ENCODE assay signal across 27 cellular contexts in the genomic region with DNA sequence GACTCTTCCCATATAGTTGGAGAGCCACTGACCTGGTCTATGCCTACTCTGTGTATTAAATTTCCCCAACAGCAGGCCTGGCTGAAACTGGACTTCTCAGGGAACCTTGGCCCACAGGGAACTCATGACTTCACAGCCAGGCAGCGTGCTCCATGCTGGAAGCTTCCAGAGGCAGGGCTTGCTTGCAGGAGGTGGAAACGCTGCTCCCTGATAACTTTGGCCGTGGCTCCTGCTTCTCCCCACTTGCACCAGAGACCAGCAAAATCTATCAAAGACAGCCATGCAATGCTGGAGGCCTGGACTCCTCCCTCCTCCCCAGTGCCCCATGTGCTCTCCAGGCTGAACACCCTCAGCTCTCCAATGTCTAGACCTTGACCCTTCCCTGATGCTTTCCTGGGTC.
"Had no signal": no experiment of that assay in that cellular context is flagged by ENCODE, and none has a peak within 500 bp of the region (broad histone marks: within the 10 kb centered on the region; RNA-seq: fewer than 3 reads in every experiment).

No MANE protein-coding gene starts in this region.

- H3K36me3 Mint-ChIP-seq: activated CD4-positive, alpha-beta memory T cell treated with anti-CD3 and anti-CD28 coated beads for 36 hours; activated naive CD4-positive, alpha-beta T cell treated with anti-CD3 and anti-CD28 coated beads, Interleukin-2, amount 50 U/mL, for 24 hours; activated naive CD8-positive, alpha-beta T cell treated with anti-CD3 and anti-CD28 coated beads, Interleukin-2, amount 10 ng/mL, durations not matched to agents 7 days and 5 days had no signal

- H3K4me1 ChIP-seq: Peyer's patch had no signal

- H3K4me3 ChIP-seq: Peyer's patch, SJSA1 had no signal

- H3K27ac Mint-ChIP-seq: activated CD4-positive, alpha-beta memory T cell treated with anti-CD3 and anti-CD28 coated beads for 36 hours; activated CD4-positive, alpha-beta T cell treated with anti-CD3 and anti-CD28 coated beads, Interleukin-2, amount 10 ng/mL, durations not matched to agents 24 days and 14 days; activated naive CD4-positive, alpha-beta T cell treated with anti-CD3 and anti-CD28 coated beads, Interleukin-2, amount 50 U/mL, for 24 hours; activated naive CD8-positive, alpha-beta T cell treated with anti-CD3 and anti-CD28 coated beads, Interleukin-2, amount 10 ng/mL, durations not matched to agents 7 days and 5 days; activated T-cell treated with anti-CD3 and anti-CD28 coated beads, Interleukin-2, amount 50 U/mL, for 24 hours; activated T-helper 2 cell treated with anti-CD3 and anti-CD28 coated beads, Interferon-gamma antibody, Interleukin-2, Interleukin-4, amounts not matched to agents 10 μg/mL and 5 μg/mL and 100 μg/mL, durations not matched to agents 14 hours and 24 hours and 36 hours; brain; T-helper 1 cell treated with Interleukin-12 subunit alpha and Interleukin-12 subunit beta and Interleukin-4 antibody, amounts not matched to agents 30 μg/mL and 1 μg/mL, for 36 hours; T-helper 2 cell treated with Interferon-gamma antibody and Interleukin-4, amounts not matched to agents 5 μg/mL and 100 μg/mL, for 36 hours had no signal

- H3K27me3 Mint-ChIP-seq: activated naive CD4-positive, alpha-beta T cell treated with anti-CD3 and anti-CD28 coated beads, Interleukin-2, amount 50 U/mL, for 24 hours had no signal

- DNase-seq: activated CD4-positive, alpha-beta memory T cell treated with anti-CD3 and anti-CD28 coated beads for 36 hours; activated CD4-positive, alpha-beta T cell treated with anti-CD3 and anti-CD28 coated beads, Interleukin-2, amount 10 ng/mL, durations not matched to agents 24 days and 14 days; activated gamma-delta T cell; activated naive CD4-positive, alpha-beta T cell treated with Interleukin-2 at 50 U/mL for 16 hours; activated naive CD8-positive, alpha-beta T cell treated with anti-CD3 and anti-CD28 coated beads, Interleukin-2, amount 10 ng/mL, durations not matched to agents 7 days and 5 days; activated T-cell treated with anti-CD3 and anti-CD28 coated beads, Interleukin-2, amount 50 U/mL, for 24 hours; amygdala; caudate nucleus; NCI-H1105; NCI-H1417 treated with DMSO at 0.1 percent for 48 hours; NCI-H1930; NCI-H2081 treated with DMSO at 0.1 percent for 48 hours; NCI-H2171; NCI-H510A; NCI-H526; NCI-H748 treated with DMSO at 0.1 percent for 48 hours; NK-92 treated with Interleukin-12 subunit alpha and Interleukin-12 subunit beta, amount 100 ng/mL, for 24 hours; Peyer's patch; SHP77 treated with DMSO at 0.1 percent for 48 hours; SK-N-SH had no signal

- H3K9me3 Mint-ChIP-seq: activated CD4-positive, alpha-beta memory T cell treated with anti-CD3 and anti-CD28 coated beads for 36 hours; activated CD4-positive, alpha-beta T cell treated with anti-CD3 and anti-CD28 coated beads, Interleukin-2, amount 10 ng/mL, durations not matched to agents 24 days and 14 days; activated naive CD4-positive, alpha-beta T cell treated with anti-CD3 and anti-CD28 coated beads, Interleukin-2, amount 50 U/mL, for 24 hours; activated naive CD8-positive, alpha-beta T cell treated with anti-CD3 and anti-CD28 coated beads, Interleukin-2, amount 10 ng/mL, durations not matched to agents 7 days and 5 days; activated T-cell treated with anti-CD3 and anti-CD28 coated beads, Interleukin-2, amount 50 U/mL, for 24 hours; activated T-helper 2 cell treated with anti-CD3 and anti-CD28 coated beads, Interferon-gamma antibody, Interleukin-2, Interleukin-4, amounts not matched to agents 10 μg/mL and 5 μg/mL and 100 μg/mL, durations not matched to agents 14 hours and 24 hours and 36 hours; brain; T-helper 1 cell treated with Interleukin-12 subunit alpha and Interleukin-12 subunit beta and Interleukin-4 antibody, amounts not matched to agents 30 μg/mL and 1 μg/mL, for 36 hours; T-helper 2 cell treated with Interferon-gamma antibody and Interleukin-4, amounts not matched to agents 5 μg/mL and 100 μg/mL, for 36 hours had no signal

- H3K9ac ChIP-seq: SK-N-SH had no signal

- H3K27me3 ChIP-seq: Peyer's patch, SJSA1 had no signal

- H3K27ac ChIP-seq: Peyer's patch, SJSA1 had no signal

- H3K36me3 ChIP-seq: Peyer's patch, SJSA1 had no signal

- H3K9me3 ChIP-seq: Peyer's patch, SJSA1, SK-N-SH had no signal

- H3K4me3 Mint-ChIP-seq: activated CD4-positive, alpha-beta memory T cell treated with anti-CD3 and anti-CD28 coated beads for 36 hours; activated CD4-positive, alpha-beta T cell treated with anti-CD3 and anti-CD28 coated beads, Interleukin-2, amount 10 ng/mL, durations not matched to agents 24 days and 14 days; activated naive CD4-positive, alpha-beta T cell treated with anti-CD3 and anti-CD28 coated beads, Interleukin-2, amount 50 U/mL, for 24 hours; activated naive CD8-positive, alpha-beta T cell treated with anti-CD3 and anti-CD28 coated beads, Interleukin-2, amount 10 ng/mL, durations not matched to agents 7 days and 5 days; activated T-cell treated with anti-CD3 and anti-CD28 coated beads, Interleukin-2, amount 50 U/mL, for 24 hours; brain; T-helper 1 cell treated with Interleukin-12 subunit alpha and Interleukin-12 subunit beta and Interleukin-4 antibody, amounts not matched to agents 30 μg/mL and 1 μg/mL, for 36 hours; T-helper 2 cell treated with Interferon-gamma antibody and Interleukin-4, amounts not matched to agents 5 μg/mL and 100 μg/mL, for 36 hours had no signal

- ATAC-seq: PC-3 had no signal

- H3K4me2 ChIP-seq: SK-N-SH had no signal
